Comparison of ENCODE assay signal across 9 cellular contexts in the genomic region with DNA sequence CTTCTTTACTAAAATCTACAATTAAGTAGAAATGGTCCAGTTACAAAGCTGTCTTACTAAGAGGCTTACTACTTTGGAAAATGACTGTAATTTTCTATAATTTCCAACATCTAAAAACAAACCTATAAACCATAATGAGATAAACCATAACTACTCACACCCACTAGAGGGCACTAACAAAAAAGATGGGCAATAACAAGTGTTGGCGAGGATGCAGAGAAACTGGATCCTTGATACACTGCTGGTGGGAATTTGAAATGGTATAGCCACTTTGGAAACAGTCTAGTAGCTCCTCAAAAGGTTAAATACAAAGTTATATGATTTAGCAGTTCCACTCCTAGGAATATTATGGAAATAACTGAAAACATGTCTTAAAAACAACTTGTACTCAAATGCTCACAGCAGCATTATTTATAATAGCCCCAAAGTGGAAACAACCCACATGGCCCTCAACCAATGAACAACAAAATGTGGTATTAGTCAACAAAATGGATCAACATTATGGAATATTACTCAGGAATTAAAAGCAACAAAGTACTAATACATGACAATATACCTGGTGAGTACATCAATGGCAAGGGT. TPM values are rescaled to one million over a fixed set of nuclear protein-coding genes. Genes with fewer than 3 reads are reported as not detected.
DNase-seq lines count a peak whose midpoint lies in the region; ATAC-seq and TF ChIP-seq lines count a peak whose summit lies in the region.
"Had no signal": no experiment of that assay in that cellular context is flagged by ENCODE, and none has a peak within 500 bp of the region (broad histone marks: within the 10 kb centered on the region; RNA-seq: fewer than 3 reads in every experiment).

No MANE protein-coding gene starts in this region.

- H3K27me3 Mint-ChIP-seq in Caco-2 (ENCODE audit: insufficient read depth, unreplicated experiment) (peaks cover 12% of the 10 kb centered on the region), IgD-negative memory B cell (no peaks in the 10 kb centered on the region)
- no peaks in the 10 kb centered on the region for H3K27me3 Mint-ChIP-seq in activated T-helper 2 cell treated with anti-CD3 and anti-CD28 coated beads, Interferon-gamma antibody, Interleukin-2, Interleukin-4, amounts not matched to agents 10 μg/mL and 5 μg/mL and 100 μg/mL, durations not matched to agents 14 hours and 24 hours and 36 hours (ENCODE audit: low read depth)

- H3K4me1 ChIP-seq in Caco-2 (no peaks in the 10 kb centered on the region), lower lobe of right lung (peaks cover 13% of the 10 kb centered on the region)

- no peaks in the 10 kb centered on the region for H3K36me3 ChIP-seq in Caco-2 (ENCODE audit: control insufficient read depth, insufficient read depth, low read length)
- no peaks in the 10 kb centered on the region for H3K36me3 ChIP-seq in lower lobe of right lung

- DNase-seq in Caco-2 (no peak), lower lobe of right lung (no peak), Ammon's horn (ENCODE audit: low spot score) (no peak), posterior vena cava (ENCODE audit: low spot score) (no peak), NCI-H774 (lab: John Stamatoyannopoulos, UW) (no peak)
- no peak for DNase-seq in activated T-helper 2 cell treated with anti-CD3 and anti-CD28 coated beads, Interferon-gamma antibody, Interleukin-2, Interleukin-4, amounts not matched to agents 10 μg/mL and 5 μg/mL and 100 μg/mL, durations not matched to agents 14 hours and 24 hours and 36 hours (ENCODE audit: low spot score)

- no peaks in the 10 kb centered on the region for H3K27me3 ChIP-seq in Caco-2 (replicated peaks; ENCODE audit: control insufficient read depth, insufficient read depth, low read length)
- H3K27me3 ChIP-seq in lower lobe of right lung (ENCODE audit: low read depth) = no peaks in the 10 kb centered on the region

- no peak overlapping the region for H3K4me3 ChIP-seq in Caco-2 (ENCODE audit: low read depth, low read length)
- no peak overlapping the region for H3K4me3 ChIP-seq in lower lobe of right lung

- H3K27ac ChIP-seq in lower lobe of right lung = no peak overlapping the region

- H3K36me3 Mint-ChIP-seq in Caco-2 (ENCODE audit: insufficient read depth, unreplicated experiment) (no peaks in the 10 kb centered on the region), IgD-negative memory B cell (peaks cover 1% of the 10 kb centered on the region)
- H3K36me3 Mint-ChIP-seq in activated T-helper 2 cell treated with anti-CD3 and anti-CD28 coated beads, Interferon-gamma antibody, Interleukin-2, Interleukin-4, amounts not matched to agents 10 μg/mL and 5 μg/mL and 100 μg/mL, durations not matched to agents 14 hours and 24 hours and 36 hours (ENCODE audit: low read depth) = peaks cover 87% of the 10 kb centered on the region

- no peak for ATAC-seq in lower lobe of right lung
- no peak for ATAC-seq in HG02642 (IDR thresholded peaks at IDR 0.05; ENCODE audit: poor library complexity, unreplicated experiment)

- intact Hi-C loops in Caco-2 (cut with micrococcal nuclease; ENCODE audit: unreplicated experiment) = loop anchor here (5.0 kb wide), 1 partner anchor 342 kb away; no protein-coding TSS in a partner anchor
- intact Hi-C loops in activated T-helper 2 cell treated with anti-CD3 and anti-CD28 coated beads, Interferon-gamma antibody, Interleukin-2, Interleukin-4, amounts not matched to agents 10 μg/mL and 5 μg/mL and 100 μg/mL, durations not matched to agents 14 hours and 24 hours and 36 hours (cut with micrococcal nuclease) = no loop called here
- intact Hi-C loops in lower lobe of right lung (cut with DNase I) = loop anchor here (10.0 kb wide), 2 partner anchors 450 to 530 kb away; no protein-coding TSS in a partner anchor
- intact Hi-C loops in posterior vena cava (cut with DNase I) = loop anchor here in 1 of 2 donors (10.0 kb wide), 1 partner anchor 530 kb away; no protein-coding TSS in a partner anchor

- H3K9me3 ChIP-seq in Caco-2 (0 out of 2 replicates have a peak, but pooled peaks cover 4% of the 10 kb centered on the region), lower lobe of right lung (no peaks in the 10 kb centered on the region)

- no TSS peak for BruUV-seq in Caco-2 (replicated peaks; lab: Mats Ljungman, UMichigan)

- H3K4me3 Mint-ChIP-seq in Caco-2 (ENCODE audit: unreplicated experiment) (no peak overlapping the region), IgD-negative memory B cell (no peak overlapping the region)
- H3K4me3 Mint-ChIP-seq in activated T-helper 2 cell treated with anti-CD3 and anti-CD28 coated beads, Interferon-gamma antibody, Interleukin-2, Interleukin-4, amounts not matched to agents 10 μg/mL and 5 μg/mL and 100 μg/mL, durations not matched to agents 14 hours and 24 hours and 36 hours (ENCODE audit: low read depth) = no peak overlapping the region

- H3K4me1 Mint-ChIP-seq in Caco-2 (ENCODE audit: low read depth, unreplicated experiment) (no peaks in the 10 kb centered on the region), IgD-negative memory B cell (peaks cover 4 to 11% (median 8%) of the 10 kb centered on the region in 3 donors)
- peaks cover 48% of the 10 kb centered on the region for H3K4me1 Mint-ChIP-seq in activated T-helper 2 cell treated with anti-CD3 and anti-CD28 coated beads, Interferon-gamma antibody, Interleukin-2, Interleukin-4, amounts not matched to agents 10 μg/mL and 5 μg/mL and 100 μg/mL, durations not matched to agents 14 hours and 24 hours and 36 hours (ENCODE audit: low read depth)

- H3K27ac Mint-ChIP-seq in Caco-2 (ENCODE audit: unreplicated experiment) = no peak overlapping the region
- H3K27ac Mint-ChIP-seq in IgD-negative memory B cell = peak overlapping the region; percentile 9 to 67 (median 62)
- H3K27ac Mint-ChIP-seq in activated T-helper 2 cell treated with anti-CD3 and anti-CD28 coated beads, Interferon-gamma antibody, Interleukin-2, Interleukin-4, amounts not matched to agents 10 μg/mL and 5 μg/mL and 100 μg/mL, durations not matched to agents 14 hours and 24 hours and 36 hours = peak overlapping the region; percentile 33

- POLR2A ChIA-PET in Caco-2 (lab: Charles Lee) = no interaction called here

- CTCF ChIA-PET in Caco-2 (lab: Charles Lee) = interaction anchor here (0.7 kb wide), 1 partner anchor 9 kb away, joined by 6 read pairs; no protein-coding TSS in a partner anchor

- H3K9me3 Mint-ChIP-seq in Caco-2 (ENCODE audit: unreplicated experiment) (no peaks in the 10 kb centered on the region), IgD-negative memory B cell (no peaks in the 10 kb centered on the region)
- no peaks in the 10 kb centered on the region for H3K9me3 Mint-ChIP-seq in activated T-helper 2 cell treated with anti-CD3 and anti-CD28 coated beads, Interferon-gamma antibody, Interleukin-2, Interleukin-4, amounts not matched to agents 10 μg/mL and 5 μg/mL and 100 μg/mL, durations not matched to agents 14 hours and 24 hours and 36 hours

- TF ChIP-seq CTCF in Caco-2 (IDR thresholded peaks at IDR 0.05; ENCODE audit: insufficient read depth in 1 of 2, low read depth in 1 of 2, low read length in 1 of 2, severe bottlenecking in 1 of 2, unreplicated experiment in 1 of 2) (peak; percentile 23 to 26), lower lobe of right lung (IDR thresholded peaks at IDR 0.05) (peak; percentile 36)

RNA-seq across cellular contexts. Expression of a gene that starts 50.6 kb away (rescaled TPM):
- total RNA-seq in Caco-2 (2022) = not detected in 2 replicates
- polyA plus RNA-seq in IgD-negative memory B cell = not detected
- 0.11 and 0.32 TPM in 2 replicates for total RNA-seq in activated T-helper 2 cell treated with anti-CD3 and anti-CD28 coated beads, Interferon-gamma antibody, Interleukin-2, Interleukin-4, amounts not matched to agents 10 μg/mL and 5 μg/mL and 100 μg/mL, durations not matched to agents 14 hours and 24 hours and 36 hours
- not detected for total RNA-seq in lower lobe of right lung
- total RNA-seq in posterior vena cava = not detected
- polyA plus RNA-seq: esophagus had no signal
